17 cellular contexts compared by ENCODE assay signal in genomic region chr1:44220001-44220751, GRCh38. TPM values are rescaled to one million over a fixed set of nuclear protein-coding genes. Genes with fewer than 3 reads are reported as not detected.
DNase-seq lines count a peak whose midpoint lies in the region; ATAC-seq, FAIRE-seq and TF ChIP-seq lines count a peak whose summit lies in the region.
"Had no signal": no experiment of that assay in that cellular context is flagged by ENCODE, and none has a peak within 500 bp of the region (broad histone marks: within the 10 kb centered on the region; RNA-seq: fewer than 3 reads in every experiment).

No MANE protein-coding gene starts in this region.

- no peak for TF ChIP-seq EP300 in GM12878 (IDR thresholded peaks at IDR 0.05; ENCODE audit: borderline replicate concordance in 1 of 2, control insufficient read depth in 1 of 2, low read depth in 2 of 2, low read length in 2 of 2)
- no peak for TF ChIP-seq EP300 in sigmoid colon (IDR thresholded peaks at IDR 0.05)

- TF ChIP-seq CTCF in GM12878 (IDR thresholded peaks at IDR 0.05 in 2 of 3, conservative IDR thresholded peaks at IDR 0.05 in 1 of 3; ENCODE audit: control insufficient read depth in 2 of 3, extremely low read depth in 1 of 3, insufficient read depth in 1 of 3, low read depth in 3 of 3, low read length in 3 of 3) (no peak), neural crest cell (conservative IDR thresholded peaks at IDR 0.05) (no peak), sigmoid colon (IDR thresholded peaks at IDR 0.05) (no peak)

- in situ Hi-C loops in GM12878 (cut with MboI) = no loop called here

- no peak overlapping the region for H3K9ac ChIP-seq in GM12878 (ENCODE audit: control insufficient read depth, insufficient read depth, low read length)

- H3K4me3 Mint-ChIP-seq in neural crest cell = peak overlapping the region; percentile 47

- H3K4me3 ChIP-seq in H7 (ENCODE audit: insufficient read depth, low read depth, low read length) (no peak overlapping the region), GM12878 (no peak overlapping the region), sigmoid colon (no peak overlapping the region)
- H3K4me3 ChIP-seq: body of pancreas, prostate gland, SJCRH30 had no signal

- H3K9me3 Mint-ChIP-seq in neural crest cell = no peaks in the 10 kb centered on the region

- H3K36me3 ChIP-seq in H7 (replicated peaks; ENCODE audit: control insufficient read depth, insufficient read depth, low read length) = peaks cover 39% of the 10 kb centered on the region
- H3K36me3 ChIP-seq in GM12878 (ENCODE audit: control insufficient read depth in 2 of 2, insufficient read depth in 2 of 2, low read length in 1 of 2) = peaks cover 12 to 24% of the 10 kb centered on the region in 2 experiments; a peak in 3 of 4 replicates
- peaks cover 28 to 66% (median 44%) of the 10 kb centered on the region in 4 donors for H3K36me3 ChIP-seq in sigmoid colon

- TF ChIP-seq RAD21 in GM12878 (IDR thresholded peaks at IDR 0.05; ENCODE audit: insufficient read depth, low read depth, low read length) = no peak

- CTCF ChIA-PET in GM12878 (lab: Yijun Ruan, JAX) = interaction anchor here (0.8 to 2.2 kb wide), 7 partner anchors 9 to 374 kb away, joined by 3 to 10 read pairs (median 3); no protein-coding TSS in a partner anchor

- RAD21 ChIA-PET in GM12878 (lab: Charles Lee; ENCODE audit: unreplicated experiment) = no interaction called here

- no TSS peak for BruUV-seq in GM12878 (replicated peaks; lab: Mats Ljungman, UMichigan)

- H3K27me3 Mint-ChIP-seq in neural crest cell (ENCODE audit: low read depth) = peaks cover 2% of the 10 kb centered on the region

- no peak overlapping the region; the same call in 1 of the 2 replicates for H3K4me2 ChIP-seq in GM12878 (ENCODE audit: control insufficient read depth, insufficient read depth)

- 93% methylated on average over 31 of the region's 31 CpGs for WGBS in GM12878 (ENCODE audit: insufficient coverage, insufficient replicate concordance, low lambda C conversion rate, missing lambda C conversion rate)
- 76 to 79% methylated on average over 31 of the region's 31 CpGs for WGBS in sigmoid colon, 2 donors

- no peak overlapping the region for H2AFZ ChIP-seq in GM12878 (ENCODE audit: control insufficient read depth, low read depth, low read length)

- TF ChIP-seq POLR2A in GM12878 (IDR thresholded peaks at IDR 0.05; ENCODE audit: low read depth, low read length) = peak; percentile 20; the same call in 1 of the 2 replicates
- no peak for TF ChIP-seq POLR2A in sigmoid colon (IDR thresholded peaks at IDR 0.05)

- H3K9me3 ChIP-seq in GM12878 (replicated peaks; ENCODE audit: control insufficient read depth, insufficient read depth, low read length) = no peaks in the 10 kb centered on the region
- H3K9me3 ChIP-seq in sigmoid colon = no peaks in the 10 kb centered on the region
- H3K9me3 ChIP-seq: body of pancreas, prostate gland, SJCRH30 had no signal

- H3K79me2 ChIP-seq in GM12878 (ENCODE audit: control insufficient read depth, insufficient read depth, low read length) = no peaks in the 10 kb centered on the region

- peaks cover 16% of the 10 kb centered on the region for H3K36me3 Mint-ChIP-seq in neural crest cell (ENCODE audit: low read depth)

- peaks cover 7% of the 10 kb centered on the region for H3K4me1 ChIP-seq in GM12878 (ENCODE audit: control insufficient read depth, insufficient read depth, low read length)
- H3K4me1 ChIP-seq in sigmoid colon = peaks cover 0 to 20% (median 16%) of the 10 kb centered on the region in 4 donors
- H3K4me1 ChIP-seq: prostate gland, SJCRH30 had no signal

- no peaks in the 10 kb centered on the region for H4K20me1 ChIP-seq in GM12878 (ENCODE audit: control insufficient read depth, insufficient read depth)

- POLR2A ChIA-PET in GM12878 (lab: Charles Lee) = no interaction called here

- DNase-seq in AG08395 (ENCODE audit: low spot score) (peak; percentile 8), H7 (peak; percentile 35), GM12878 (ENCODE audit: low read depth, low spot score) (no peak), neural crest cell (ENCODE audit: low read depth, low spot score) (no peak), sigmoid colon (no peak), NCI-H524 (lab: John Stamatoyannopoulos, UW) (no peak)
- DNase-seq: activated gamma-delta T cell treated with Interleukin-2 at 50 U/mL for 16 hours, Calu3, KG1, SJCRH30 had no signal

- H3K27me3 ChIP-seq in H7 (ENCODE audit: control insufficient read depth, insufficient read depth, low read length) (no peaks in the 10 kb centered on the region), GM12878 (replicated peaks in 1 of 2; ENCODE audit: control insufficient read depth in 2 of 2, insufficient read depth in 2 of 2, low read length in 1 of 2) (no peaks in the 10 kb centered on the region), sigmoid colon (no peaks in the 10 kb centered on the region)
- H3K27me3 ChIP-seq: body of pancreas, SJCRH30 had no signal

- intact Hi-C loops in GM12878 (cut with micrococcal nuclease; ENCODE audit: unreplicated experiment) (no loop called here), sigmoid colon (cut with DNase I) (no loop called here)

- H3K4me1 Mint-ChIP-seq in neural crest cell = peaks cover 8% of the 10 kb centered on the region

- H3K27ac Mint-ChIP-seq in neural crest cell (ENCODE audit: unreplicated experiment) = peak overlapping the region; percentile 69

- ATAC-seq in GM12878 (no peak), GM21717 (IDR thresholded peaks at IDR 0.05; ENCODE audit: unreplicated experiment) (no peak), HG02973 (IDR thresholded peaks at IDR 0.05; ENCODE audit: unreplicated experiment) (no peak)
- ATAC-seq: body of pancreas, left lobe of liver had no signal

- SMC1A ChIA-PET in GM12878 (lab: Charles Lee; ENCODE audit: uncharacterized antibody, unreplicated experiment) = interaction anchor here (1.4 kb wide), 1 partner anchor 96 kb away, joined by 3 read pairs; no protein-coding TSS in a partner anchor

- no peak for FAIRE-seq in GM12878 (lab: Jason Lieb, UNC)
- FAIRE-seq: H54, TTC549 had no signal

- H3K27ac ChIP-seq in GM12878 (ENCODE audit: control insufficient read depth, insufficient read depth) = no peak overlapping the region
- no peak overlapping the region for H3K27ac ChIP-seq in sigmoid colon
- H3K27ac ChIP-seq: body of pancreas, prostate gland, SJCRH30 had no signal

TF ChIP-seq in GM12878, 131 proteins besides CTCF, POLR2A, EP300 and RAD21:
- no peak for TF ChIP-seq SPI1 (IDR thresholded peaks at IDR 0.05; ENCODE audit: borderline replicate concordance, insufficient read depth, low read depth, low read length)
- no peak for TF ChIP-seq NR2C2 (IDR thresholded peaks at IDR 0.05; ENCODE audit: borderline replicate concordance, control insufficient read depth, insufficient read length, low read depth)
TF ChIP-seq in GM12878: peak in this region for 0.

RNA-seq across cellular contexts. Expression of gene DMAP1, which starts 6.9 kb away (rescaled TPM):
- total RNA-seq in H7 (2014; rRNA removed; shearing (Covaris generic)) = 20.7 and 25.5 TPM in 2 replicates
- total RNA-seq in GM12878 (2013; cell fraction: nucleolus; rRNA removed) = 37.8 and 47.1 TPM in 2 replicates
- 34.8 and 43.7 TPM in 2 replicates for total RNA-seq in GM12878 (2014; rRNA removed)
- total RNA-seq in GM12878 (2014; rRNA removed; fragmentation: Illumina TruSeq; extraction: Trizol) = 20.4 and 23.0 TPM in 2 replicates
- 38.1 and 43.9 TPM in 2 replicates for total RNA-seq in GM12878 (2021)
- polyA plus RNA-seq in GM12878 (2011; ENCODE audit: low read depth) = 19.4 TPM
- 34.1 and 42.3 TPM in 2 replicates for polyA plus RNA-seq in GM12878 (2011; rRNA removed)
- polyA plus RNA-seq in GM12878 (2011; cell fraction: cytosol; rRNA removed) = 55.2 and 66.4 TPM in 2 replicates
- 154 and 176 TPM in 2 replicates for polyA plus RNA-seq in GM12878 (2011; cell fraction: nucleus; rRNA removed)
- polyA plus RNA-seq in GM12878 (2012) = 29.1 and 34.0 TPM in 2 replicates
- polyA plus RNA-seq in GM12878 (2014; fragmentation: Illumina TruSeq; extraction: Trizol) = 24.5 and 33.5 TPM in 2 replicates
- 1 to 10 TPM; 1.9 to 6.1 TPM for polyA plus RNA-seq in GM12878 (2014; fragmentation: Nextera tagmentation; extraction: Ambion mirVana)
- polyA plus RNA-seq in GM12878 (2014; rRNA removed) = 59.1 and 65.0 TPM in 2 replicates
- 10 to 100 TPM; 37.2 to 38.2 TPM for polyA plus RNA-seq in GM12878 (2016; fragmentation: Nextera tagmentation; extraction: Ambion mirVana)
- polyA minus RNA-seq in GM12878 (2011; rRNA and poly(A)+ RNA removed) = 55.1 and 59.8 TPM in 2 replicates
- polyA minus RNA-seq in GM12878 (2011; cell fraction: cytosol; rRNA and poly(A)+ RNA removed) = 15.2 and 18.2 TPM in 2 replicates
- polyA minus RNA-seq in GM12878 (2011; cell fraction: nucleus; rRNA and poly(A)+ RNA removed) = 45.8 and 71.9 TPM in 2 replicates
- 57.1 and 58.7 TPM in 2 replicates for total RNA-seq in neural crest cell
- 10 to 100 TPM; 32.3 to 67.0 (median 40.9) TPM for total RNA-seq in sigmoid colon
- polyA plus RNA-seq in sigmoid colon = 10 to 100 TPM; 23.6 to 40.9 (median 27.6) TPM

Comparison
In these comparisons a context has a peak if more than half of its experiments do, and no peak if none do; other contexts are left out.
1. DNase-seq: peak in AG08395 (single experiment) and H7 (single experiment); none in GM12878 (single experiment), neural crest cell (single experiment), sigmoid colon (single experiment) and NCI-H524 (0 of 2).